In the genomic region with DNA sequence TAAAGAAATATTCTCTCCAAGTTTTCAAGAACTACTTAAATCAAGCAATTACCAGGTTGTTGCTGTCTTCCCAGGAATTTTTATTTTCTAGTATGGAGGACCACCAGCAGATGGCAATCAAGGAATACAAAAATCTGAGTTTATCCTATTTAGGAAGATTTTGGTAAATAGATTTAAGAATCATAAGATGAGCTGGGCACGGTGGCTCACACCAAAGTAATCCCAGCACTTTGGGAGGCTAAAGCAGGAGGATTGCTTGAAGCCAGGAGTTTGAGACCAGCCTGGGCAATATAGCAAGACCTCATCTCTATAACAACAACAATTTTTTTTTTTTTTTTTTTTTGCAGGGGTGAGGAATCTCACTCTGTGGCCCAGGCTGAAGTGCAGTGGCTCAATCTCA, we compare ENCODE assay signal across 9 cellular contexts. TPM values are rescaled to one million over a fixed set of nuclear protein-coding genes. Genes with fewer than 3 reads are reported as not detected.
DNase-seq lines count a peak whose midpoint lies in the region; ATAC-seq and TF ChIP-seq lines count a peak whose summit lies in the region.
"Had no signal": no experiment of that assay in that cellular context is flagged by ENCODE, and none has a peak within 500 bp of the region (broad histone marks: within the 10 kb centered on the region; RNA-seq: fewer than 3 reads in every experiment).

No MANE protein-coding gene starts in this region.

- intact Hi-C loops in activated CD4-positive, alpha-beta T cell treated with anti-CD3 and anti-CD28 coated beads, Interleukin-2, amount 10 ng/mL, durations not matched to agents 24 days and 14 days (cut with micrococcal nuclease) = no loop called here

- ATAC-seq in HG02852 (IDR thresholded peaks at IDR 0.05; ENCODE audit: unreplicated experiment) = no peak

- peak; percentile 42 for DNase-seq in DMS114 treated with DMSO at 0.1 percent for 48 hours (lab: John Stamatoyannopoulos, UW; ENCODE audit: unreplicated experiment)
- peak; percentile 16 for DNase-seq in MV-4-11 (lab: John Stamatoyannopoulos, UW)
- DNase-seq in astrocyte of the spinal cord (ENCODE audit: low read depth, low spot score) = peak; percentile 56
- no peak for DNase-seq in mesothelial cell of epicardium (ENCODE audit: low spot score in 2 of 2, unreplicated experiment in 2 of 2)
- DNase-seq in activated CD4-positive, alpha-beta T cell treated with anti-CD3 and anti-CD28 coated beads, Interleukin-2, amount 10 ng/mL, durations not matched to agents 24 days and 14 days = no peak
- no peak for DNase-seq in activated T-cell treated with anti-CD3 and anti-CD28 coated beads, Interleukin-2, amount 50 U/mL, for 24 hours
- no peak for DNase-seq in SKM-1 treated with dmso at 0.1 percent for 144 hours (lab: John Stamatoyannopoulos, UW; ENCODE audit: unreplicated experiment)
- DNase-seq: aorta had no signal

- no peak overlapping the region for H3K4me3 ChIP-seq in astrocyte of the spinal cord (ENCODE audit: low read depth, low read length)

- no peak overlapping the region for H3K27ac Mint-ChIP-seq in mesothelial cell of epicardium
- H3K27ac Mint-ChIP-seq in activated CD4-positive, alpha-beta T cell treated with anti-CD3 and anti-CD28 coated beads, Interleukin-2, amount 10 ng/mL, durations not matched to agents 24 days and 14 days = no peak overlapping the region
- no peak overlapping the region for H3K27ac Mint-ChIP-seq in activated T-cell treated with anti-CD3 and anti-CD28 coated beads, Interleukin-2, amount 50 U/mL, for 24 hours

- H3K4me3 Mint-ChIP-seq in mesothelial cell of epicardium = no peak overlapping the region
- no peak overlapping the region for H3K4me3 Mint-ChIP-seq in activated CD4-positive, alpha-beta T cell treated with anti-CD3 and anti-CD28 coated beads, Interleukin-2, amount 10 ng/mL, durations not matched to agents 24 days and 14 days
- H3K4me3 Mint-ChIP-seq in activated T-cell treated with anti-CD3 and anti-CD28 coated beads, Interleukin-2, amount 50 U/mL, for 24 hours = no peak overlapping the region

- peak; percentile 47 for TF ChIP-seq CTCF in astrocyte of the spinal cord (IDR thresholded peaks at IDR 0.05; ENCODE audit: low read depth, low read length)
- TF ChIP-seq CTCF in mesothelial cell of epicardium (IDR thresholded peaks at IDR 0.05; ENCODE audit: unreplicated experiment) = peak; percentile 47

- in situ Hi-C loops in astrocyte of the spinal cord (cut with HindIII; ENCODE audit: low sequenced_read_pairs) = no loop called here

- H3K36me3 Mint-ChIP-seq in mesothelial cell of epicardium = no peaks in the 10 kb centered on the region
- H3K36me3 Mint-ChIP-seq in activated CD4-positive, alpha-beta T cell treated with anti-CD3 and anti-CD28 coated beads, Interleukin-2, amount 10 ng/mL, durations not matched to agents 24 days and 14 days (ENCODE audit: low read depth) = no peaks in the 10 kb centered on the region
- no peaks in the 10 kb centered on the region for H3K36me3 Mint-ChIP-seq in activated T-cell treated with anti-CD3 and anti-CD28 coated beads, Interleukin-2, amount 50 U/mL, for 24 hours (ENCODE audit: low read depth)

- peaks cover 52% of the 10 kb centered on the region for H3K4me1 Mint-ChIP-seq in mesothelial cell of epicardium
- peaks cover 5% of the 10 kb centered on the region for H3K4me1 Mint-ChIP-seq in activated CD4-positive, alpha-beta T cell treated with anti-CD3 and anti-CD28 coated beads, Interleukin-2, amount 10 ng/mL, durations not matched to agents 24 days and 14 days
- peaks cover 4% of the 10 kb centered on the region for H3K4me1 Mint-ChIP-seq in activated T-cell treated with anti-CD3 and anti-CD28 coated beads, Interleukin-2, amount 50 U/mL, for 24 hours (ENCODE audit: low read depth)

- no peaks in the 10 kb centered on the region for H3K27me3 Mint-ChIP-seq in mesothelial cell of epicardium (ENCODE audit: low read depth)
- peaks cover 21% of the 10 kb centered on the region for H3K27me3 Mint-ChIP-seq in activated CD4-positive, alpha-beta T cell treated with anti-CD3 and anti-CD28 coated beads, Interleukin-2, amount 10 ng/mL, durations not matched to agents 24 days and 14 days
- H3K27me3 Mint-ChIP-seq in activated T-cell treated with anti-CD3 and anti-CD28 coated beads, Interleukin-2, amount 50 U/mL, for 24 hours = no peaks in the 10 kb centered on the region

- H3K9me3 Mint-ChIP-seq in mesothelial cell of epicardium = no peaks in the 10 kb centered on the region
- H3K9me3 Mint-ChIP-seq in activated CD4-positive, alpha-beta T cell treated with anti-CD3 and anti-CD28 coated beads, Interleukin-2, amount 10 ng/mL, durations not matched to agents 24 days and 14 days = no peaks in the 10 kb centered on the region
- no peaks in the 10 kb centered on the region for H3K9me3 Mint-ChIP-seq in activated T-cell treated with anti-CD3 and anti-CD28 coated beads, Interleukin-2, amount 50 U/mL, for 24 hours

RNA-seq across cellular contexts. Expression of a gene that starts 19.3 kb away (rescaled TPM):
- 154 to 158 TPM (median 154 TPM) in 3 replicates for total RNA-seq in mesothelial cell of epicardium
- 91.8 and 94.4 TPM in 2 replicates for total RNA-seq in activated CD4-positive, alpha-beta T cell treated with anti-CD3 and anti-CD28 coated beads, Interleukin-2, amount 10 ng/mL, durations not matched to agents 24 days and 14 days

Comparison
In these comparisons a context has a peak if more than half of its experiments do, and no peak if none do; other contexts are left out.
1. DNase-seq: peak in DMS114 treated with DMSO at 0.1 percent for 48 hours (single experiment), MV-4-11 (single experiment) and astrocyte of the spinal cord (single experiment); none in mesothelial cell of epicardium (0 of 2), activated CD4-positive, alpha-beta T cell treated with anti-CD3 and anti-CD28 coated beads, Interleukin-2, amount 10 ng/mL, durations not matched to agents 24 days and 14 days (single experiment), activated T-cell treated with anti-CD3 and anti-CD28 coated beads, Interleukin-2, amount 50 U/mL, for 24 hours (single experiment) and SKM-1 treated with dmso at 0.1 percent for 144 hours (single experiment).